Comparison of ENCODE assay signal across 1 cellular context in genomic region chr15:71333839-71334238, GRCh38.
TF ChIP-seq lines count a peak whose summit lies in the region.

No MANE protein-coding gene starts in this region.

TF ChIP-seq in IMR-90, 13 proteins besides CTCF, POLR2A, EP300 and RAD21 (continued from another document):
- TF ChIP-seq BHLHE40 (IDR thresholded peaks at IDR 0.05; ENCODE audit: low read depth, low read length) (no peak), FOS (IDR thresholded peaks at IDR 0.05; ENCODE audit: low read depth, low read length) (peak; percentile 43; the same call in 1 of the 2 replicates)
